8 cellular contexts compared by ENCODE assay signal in genomic region chr11:57597971-57598830, GRCh38. TPM values are rescaled to one million over a fixed set of nuclear protein-coding genes. Genes with fewer than 3 reads are reported as not detected.
DNase-seq lines count a peak whose midpoint lies in the region; ATAC-seq and TF ChIP-seq lines count a peak whose summit lies in the region.

No MANE protein-coding gene starts in this region.

- WGBS in HUES64: 4% methylated on average over 32 of the region's 32 CpGs

- intact Hi-C loops in colonic mucosa (cut with DNase I) (no loop called here), left lung (cut with DNase I) (no loop called here)

- peak; percentile 98 for ATAC-seq in left lung
- no peak for ATAC-seq in HG02973 (IDR thresholded peaks at IDR 0.05; ENCODE audit: unreplicated experiment)
- no peak for ATAC-seq in HG03342 (IDR thresholded peaks at IDR 0.05; ENCODE audit: unreplicated experiment)

- H3K36me3 ChIP-seq in HUES64 (ENCODE audit: insufficient read depth, low read length) (peaks cover 14% of the 10 kb centered on the region), colonic mucosa (no peaks in the 10 kb centered on the region), left lung (peaks cover 0 to 10% of the 10 kb centered on the region in 2 donors)

- TF ChIP-seq CTCF in colonic mucosa (IDR thresholded peaks at IDR 0.05): no peak
- TF ChIP-seq CTCF in left lung (IDR thresholded peaks at IDR 0.05): no peak

- no peaks in the 10 kb centered on the region for H3K27me3 ChIP-seq in HUES64 (ENCODE audit: insufficient read depth, low read length)
- H3K27me3 ChIP-seq in colonic mucosa: no peaks in the 10 kb centered on the region
- H3K27me3 ChIP-seq in left lung: no peaks in the 10 kb centered on the region

- H3K4me3 ChIP-seq in HUES64 (ENCODE audit: low read length) (peak overlapping the region; percentile 56), colonic mucosa (peak overlapping the region; percentile 23), left lung (peak overlapping the region; percentile 52 to 56)

- H3K9ac ChIP-seq in HUES64 (ENCODE audit: low read depth, low read length) (peak overlapping the region; percentile 23), colonic mucosa (ENCODE audit: low read depth in 2 of 2, low read length in 2 of 2) (peak overlapping the region in 1 of 2 donors; percentile 15)

- H3K27ac ChIP-seq in HUES64 (ENCODE audit: low read depth, low read length) (peak overlapping the region; percentile 90), colonic mucosa (peak overlapping the region; percentile 60), left lung (peak overlapping the region; percentile 69 to 72), substantia nigra (ENCODE audit: low read depth, low read length, poor library complexity, severe bottlenecking) (peak overlapping the region; percentile 68)

- H3K9me3 ChIP-seq in HUES64 (ENCODE audit: insufficient read depth, low read depth, low read length) (no peaks in the 10 kb centered on the region), colonic mucosa (no peaks in the 10 kb centered on the region), left lung (no peaks in the 10 kb centered on the region)

- H3K4me1 ChIP-seq in HUES64 (ENCODE audit: insufficient read depth, low read length) (peaks cover 19% of the 10 kb centered on the region), colonic mucosa (no peaks in the 10 kb centered on the region), left lung (peaks cover 9 to 16% of the 10 kb centered on the region in 2 donors)

- DNase-seq in colonic mucosa (peak; percentile 60), left lung (peak; percentile 83 to 87), substantia nigra (lab: John Stamatoyannopoulos, UW) (peak in 40 of 49 donors; percentile 1 to 64 (median 26)), T-helper 9 cell (no peak), NCI-H2081 (lab: John Stamatoyannopoulos, UW) (no peak)

RNA-seq across cellular contexts. Expression of gene SERPING1, which starts 0.7 kb away (rescaled TPM):
- polyA plus RNA-seq in HUES64 (2013, experiment 1 of 2): 52.6 TPM
- 71.0 TPM for polyA plus RNA-seq in HUES64 (2013, experiment 2 of 2)
- total RNA-seq in colonic mucosa (10 to 100 TPM; 18.7 to 57.5 TPM), left lung (100 to 1,000 TPM; 195 to 329 TPM)

RNA-seq across cellular contexts. Expression of gene UBE2L6, which starts 30.7 kb away (rescaled TPM):
- polyA plus RNA-seq in HUES64 (2013, experiment 1 of 2): 32.1 TPM
- 45.3 TPM for polyA plus RNA-seq in HUES64 (2013, experiment 2 of 2)
- total RNA-seq in colonic mucosa (10 to 100 TPM; 28.3 to 35.3 TPM), left lung (100 to 1,000 TPM in 1 of 2 donors, 10 to 100 TPM in 1; 97.1 to 109 TPM)

RNA-seq across cellular contexts. Expression of gene YPEL4, which starts 51.5 kb away (rescaled TPM):
- not detected for polyA plus RNA-seq in HUES64 (2013, experiment 1 of 2)
- polyA plus RNA-seq in HUES64 (2013, experiment 2 of 2): not detected
- total RNA-seq in colonic mucosa (under 1 TPM; 0.44 to 0.98 TPM), left lung (1 to 10 TPM; 1.2 to 2.3 TPM)

RNA-seq across cellular contexts. Expression of gene CLP1, which starts 59.4 kb away (rescaled TPM):
- polyA plus RNA-seq in HUES64 (2013, experiment 1 of 2): 22.2 TPM
- 20.9 TPM for polyA plus RNA-seq in HUES64 (2013, experiment 2 of 2)
- total RNA-seq in colonic mucosa (10 to 100 TPM; 13.5 to 14.9 TPM), left lung (10 to 100 TPM; 10.1 to 13.1 TPM)

Comparison
In these comparisons a context has a peak if more than half of its experiments do, and no peak if none do; other contexts are left out.
1. DNase-seq: peak in colonic mucosa (single experiment), left lung (2 of 2) and substantia nigra (40 of 49); none in T-helper 9 cell (single experiment) and NCI-H2081 (0 of 2).
2. Peak in every context shown above with its lines, with median percentiles within 50 percentile points of each other: H3K27ac ChIP-seq and H3K4me3 ChIP-seq.